ENCODE assay signal across 22 cellular contexts in the genomic region with DNA sequence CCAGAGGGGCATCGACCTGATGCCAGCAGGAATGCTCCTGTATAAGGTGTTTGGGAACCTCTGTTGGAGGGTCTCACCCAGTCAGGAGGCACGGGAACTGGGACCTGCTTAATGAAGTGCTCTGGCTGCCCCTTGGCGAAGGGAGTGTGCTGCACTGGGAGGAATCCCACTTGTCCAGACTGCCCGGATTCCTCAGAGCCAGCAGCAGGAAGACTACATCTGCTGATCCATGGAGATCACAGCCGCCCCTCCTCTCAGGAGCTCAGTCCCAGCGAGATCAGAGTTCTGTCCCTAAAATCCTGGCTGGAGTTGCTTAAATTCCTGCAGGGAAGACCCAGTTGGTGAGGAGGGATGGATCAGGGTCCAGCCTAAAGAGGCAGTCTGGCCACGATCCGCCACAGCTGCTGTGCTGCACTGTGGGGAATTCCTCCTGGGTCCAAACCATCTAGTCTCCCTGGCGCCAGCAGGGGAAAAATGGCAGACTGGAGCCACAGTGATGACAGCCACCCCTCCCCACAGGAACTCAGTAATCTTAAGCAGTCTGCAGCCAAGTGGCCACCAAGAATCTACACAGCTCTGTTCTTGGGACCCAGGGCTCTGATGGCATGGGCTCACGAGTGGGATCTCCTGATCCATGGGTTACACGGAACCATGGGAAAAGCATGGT.
"Had no signal": no experiment of that assay in that cellular context is flagged by ENCODE, and none has a peak within 500 bp of the region (broad histone marks: within the 10 kb centered on the region; RNA-seq: fewer than 3 reads in every experiment).

No MANE protein-coding gene starts in this region.

- DNase-seq: IMR-90, Karpas-422, KG1, MG63, NCI-H1092, NCI-H1105 treated with DMSO at 0.1 percent for 48 hours, NCI-H1417 treated with DMSO at 0.1 percent for 48 hours, NCI-H146, NCI-H1694 treated with DMSO at 0.1 percent for 48 hours, NCI-H1930, NCI-H2081, NCI-H2107, NCI-H2227 treated with DMSO at 0.1 percent for 48 hours, NCI-H524, NCI-H69, NCI-H774, Right ventricle myocardium superior, RPMI8226, SIG-M5 had no signal

- H3K36me3 ChIP-seq: MG63, SJSA1 had no signal

- H3K4me1 ChIP-seq: SJSA1 had no signal

- H3K27me3 ChIP-seq: MG63, SJSA1 had no signal

- ATAC-seq: HepG2 had no signal

- H3K4me3 ChIP-seq: MG63, SJSA1, SK-N-MC had no signal

- H3K27ac ChIP-seq: SJSA1, SK-N-MC had no signal
